ENCODE assay signal across 25 cellular contexts in the genomic region with DNA sequence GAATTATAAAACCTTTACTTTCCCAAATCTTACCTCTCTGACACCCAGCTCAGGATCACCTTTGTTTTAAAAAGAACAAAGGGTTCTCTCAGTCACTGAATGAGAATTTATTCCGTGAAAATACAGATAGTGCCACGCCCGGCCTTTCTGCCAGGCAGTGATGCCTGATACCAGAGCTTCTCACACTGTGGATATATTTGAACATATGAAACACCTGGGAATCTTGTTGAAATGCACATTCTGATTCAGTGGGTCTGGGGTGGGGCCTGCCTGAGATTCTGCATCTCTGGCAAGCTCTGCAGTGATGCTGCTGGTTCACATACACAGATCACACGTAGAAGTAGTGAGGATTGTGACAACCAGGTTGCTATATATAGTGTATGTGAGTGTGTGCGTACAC.
"Had no signal": no experiment of that assay in that cellular context is flagged by ENCODE, and none has a peak within 500 bp of the region (broad histone marks: within the 10 kb centered on the region; RNA-seq: fewer than 3 reads in every experiment).

No MANE protein-coding gene starts in this region.

- H3K27me3 ChIP-seq: dorsolateral prefrontal cortex, gastrocnemius medialis, heart left ventricle, hepatocyte, neutrophil, right lobe of liver, tibial nerve, upper lobe of right lung, uterus had no signal

- DNase-seq: effector CD4-positive, alpha-beta T cell; foreskin fibroblast; gastrocnemius medialis; heart left ventricle; kidney; psoas muscle; right lobe of liver; small intestine; stimulated activated CD4-positive, alpha-beta T cell treated with anti-CD3 and anti-CD28 coated beads, Interleukin-15, amount 100 ng/mL, for 24 hours; stimulated activated CD4-positive, alpha-beta T cell treated with anti-CD3 and anti-CD28 coated beads, Interleukin-2, amount 100 ng/mL, for 48 hours; stimulated activated naive B cell treated with anti-CD40 and anti-IgM and Interleukin-4, amounts not matched to agents 10 μg/mL and 1 μg/mL and 100 μg/mL, for 72 hours; upper lobe of right lung; uterus had no signal

- H3K4me3 Mint-ChIP-seq: memory B cell; nephron; stimulated activated naive B cell treated with anti-CD40 and anti-IgM and Interleukin-4, amounts not matched to agents 10 μg/mL and 1 μg/mL and 100 μg/mL, for 72 hours; stimulated activated naive CD8-positive, alpha-beta T cell treated with anti-CD3 and anti-CD28 coated beads, Interleukin-15, Interleukin-2, amounts not matched to agents 100 ng/mL and 50 ng/mL, for 24 hours had no signal

- H3K27me3 Mint-ChIP-seq: memory B cell; stimulated activated naive B cell treated with anti-CD40 and anti-IgM and Interleukin-4, amounts not matched to agents 10 μg/mL and 1 μg/mL and 100 μg/mL, for 72 hours; stimulated activated naive CD8-positive, alpha-beta T cell treated with anti-CD3 and anti-CD28 coated beads, Interleukin-15, Interleukin-2, amounts not matched to agents 100 ng/mL and 50 ng/mL, for 24 hours had no signal

- H3K4me3 ChIP-seq: gastrocnemius medialis, heart left ventricle, hepatocyte, lung, psoas muscle, right lobe of liver, thoracic aorta, tibial nerve, upper lobe of right lung, uterus had no signal

- H3K27ac ChIP-seq: epithelial cell of prostate, gastrocnemius medialis, heart left ventricle, hepatocyte, neutrophil, psoas muscle, right lobe of liver, thoracic aorta, tibial nerve, upper lobe of right lung, uterus had no signal

- H3K36me3 ChIP-seq: gastrocnemius medialis, heart left ventricle, neutrophil, thoracic aorta, tibial nerve, upper lobe of right lung, uterus had no signal

- H3K4me2 ChIP-seq: hepatocyte had no signal

- H3K9me3 ChIP-seq: gastrocnemius medialis, heart left ventricle, neutrophil, psoas muscle, right lobe of liver, thoracic aorta, tibial nerve, upper lobe of right lung, uterus had no signal

- H3K4me1 Mint-ChIP-seq: memory B cell; stimulated activated naive B cell treated with anti-CD40 and anti-IgM and Interleukin-4, amounts not matched to agents 10 μg/mL and 1 μg/mL and 100 μg/mL, for 72 hours had no signal

- H3K4me1 ChIP-seq: gastrocnemius medialis, heart left ventricle, psoas muscle, right lobe of liver, tibial nerve, upper lobe of right lung, uterus had no signal

- H3K9me3 Mint-ChIP-seq: memory B cell; nephron; stimulated activated naive B cell treated with anti-CD40 and anti-IgM and Interleukin-4, amounts not matched to agents 10 μg/mL and 1 μg/mL and 100 μg/mL, for 72 hours; stimulated activated naive CD8-positive, alpha-beta T cell treated with anti-CD3 and anti-CD28 coated beads, Interleukin-15, Interleukin-2, amounts not matched to agents 100 ng/mL and 50 ng/mL, for 24 hours had no signal

- ATAC-seq: esophagus mucosa; gastrocnemius medialis; heart left ventricle; left lobe of liver; psoas muscle; right lobe of liver; stimulated activated naive B cell treated with anti-CD40 and anti-IgM and Interleukin-4, amounts not matched to agents 10 μg/mL and 1 μg/mL and 100 μg/mL, for 72 hours; upper lobe of right lung had no signal

- H3K27ac Mint-ChIP-seq: memory B cell; nephron; stimulated activated naive B cell treated with anti-CD40 and anti-IgM and Interleukin-4, amounts not matched to agents 10 μg/mL and 1 μg/mL and 100 μg/mL, for 72 hours; stimulated activated naive CD8-positive, alpha-beta T cell treated with anti-CD3 and anti-CD28 coated beads, Interleukin-15, Interleukin-2, amounts not matched to agents 100 ng/mL and 50 ng/mL, for 24 hours had no signal

- H3K36me3 Mint-ChIP-seq: memory B cell; stimulated activated naive B cell treated with anti-CD40 and anti-IgM and Interleukin-4, amounts not matched to agents 10 μg/mL and 1 μg/mL and 100 μg/mL, for 72 hours had no signal

- H2AFZ ChIP-seq: hepatocyte had no signal
